In genomic region chr4:174418640-174419039, GRCh38 we compare ENCODE assay signal across 20 cellular contexts.
A peak's percentile ranks its signal among the peaks of the same experiment; 100 is the strongest.
DNase-seq lines count a peak whose midpoint lies in the region; ATAC-seq, FAIRE-seq and TF ChIP-seq lines count a peak whose summit lies in the region.
"Had no signal": no experiment of that assay in that cellular context is flagged by ENCODE, and none has a peak within 500 bp of the region (broad histone marks: within the 10 kb centered on the region; RNA-seq: fewer than 3 reads in every experiment).

No MANE protein-coding gene starts in this region.

- H4K91ac ChIP-seq in IMR-90 (ENCODE audit: insufficient read depth, low read depth, low read length), result no peak overlapping the region

- no peak overlapping the region for H2BK120ac ChIP-seq in IMR-90 (ENCODE audit: low read depth, low read length)

- H2BK5ac ChIP-seq in IMR-90 (ENCODE audit: low read depth, low read length, poor library complexity, severe bottlenecking), result no peak overlapping the region

- no peak overlapping the region for H2AK9ac ChIP-seq in IMR-90 (replicated peaks; ENCODE audit: low read depth, low read length, poor library complexity)

- DNase-seq in IMR-90, result no peak
- peak; percentile 10 for DNase-seq in endothelial cell of umbilical vein (ENCODE audit: low read depth, low spot score)
- DNase-seq in C1 segment of cervical spinal cord (lab: John Stamatoyannopoulos, UW), result no peak
- no peak for DNase-seq in MM.1S
- DNase-seq: 8988T; ACHN; BE2C; Caco-2; Calu3; CD4-positive, alpha-beta T cell; CD8-positive, alpha-beta T cell; DMS79 treated with DMSO at 0.1 percent for 48 hours; GF-D8 had no signal

- CTCF ChIA-PET in IMR-90 (lab: Yijun Ruan, JAX), result no interaction called here
- CTCF ChIA-PET in endothelial cell of umbilical vein (lab: Charles Lee), result no interaction called here

- H4K20me1 ChIP-seq in IMR-90 (ENCODE audit: insufficient read depth, low read length), result no peaks in the 10 kb centered on the region
- H4K20me1 ChIP-seq in Loucy (ENCODE audit: insufficient read depth, low read length, poor library complexity, severe bottlenecking), result no peaks in the 10 kb centered on the region
- H4K20me1 ChIP-seq in endothelial cell of umbilical vein (replicated peaks; ENCODE audit: control insufficient read depth, extremely low read depth, insufficient read depth, low read length), result no peaks in the 10 kb centered on the region
- no peaks in the 10 kb centered on the region for H4K20me1 ChIP-seq in MM.1S (ENCODE audit: insufficient read depth, low read length)
- H4K20me1 ChIP-seq: BLaER1 had no signal

- dilution Hi-C loops in IMR-90 (cut with HindIII; ENCODE audit: low sequenced_read_pairs, unreplicated experiment) (no loop called here), endothelial cell of umbilical vein (cut with MboI; ENCODE audit: extremely low pct_ligation_motif_present, low sequenced_read_pairs) (no loop called here)

- H3K27ac ChIP-seq in IMR-90 (ENCODE audit: insufficient read depth, low read length) (no peak overlapping the region), endothelial cell of umbilical vein (ENCODE audit: insufficient read depth, low read depth, low read length) (no peak overlapping the region), MM.1S (ENCODE audit: low read length) (no peak overlapping the region)
- H3K27ac ChIP-seq: C4-2B had no signal

- FAIRE-seq in endothelial cell of umbilical vein (lab: Jason Lieb, UNC), result no peak
- FAIRE-seq: D721Med, G401.6, GM12891, GM19239 had no signal

- H2AFZ ChIP-seq in IMR-90 (replicated peaks; ENCODE audit: low read length, poor library complexity), result no peak overlapping the region
- no peak overlapping the region for H2AFZ ChIP-seq in Loucy (ENCODE audit: low read length)
- no peak overlapping the region for H2AFZ ChIP-seq in endothelial cell of umbilical vein (ENCODE audit: low read depth, low read length)
- no peak overlapping the region for H2AFZ ChIP-seq in MM.1S (ENCODE audit: low read length)

- WGBS in IMR-90 (ENCODE audit: extremely low coverage in 2 of 2, insufficient read length in 1 of 2), 2 experiments, result no CpG with 5 or more reads among the region's 2 CpGs

- H3K27me3 ChIP-seq in IMR-90 (ENCODE audit: control insufficient read depth, insufficient read depth, low read length) (no peaks in the 10 kb centered on the region), Loucy (ENCODE audit: insufficient read depth, low read length, poor library complexity, severe bottlenecking) (no peaks in the 10 kb centered on the region), endothelial cell of umbilical vein (ENCODE audit: control insufficient read depth in 2 of 2, insufficient read depth in 2 of 2, low read length in 2 of 2) (no peaks in the 10 kb centered on the region), MM.1S (replicated peaks; ENCODE audit: insufficient read depth, low read length) (no peaks in the 10 kb centered on the region)
- H3K27me3 ChIP-seq: BE2C, BLaER1 had no signal

- no peak overlapping the region for H3K56ac ChIP-seq in IMR-90 (ENCODE audit: extremely low read depth, insufficient read depth, low read length)

- H3K79me2 ChIP-seq in Loucy (ENCODE audit: insufficient read depth, low read length) (no peaks in the 10 kb centered on the region), endothelial cell of umbilical vein (ENCODE audit: control insufficient read depth, insufficient read depth, low read length) (no peaks in the 10 kb centered on the region), MM.1S (ENCODE audit: low read length) (no peaks in the 10 kb centered on the region)

- TF ChIP-seq CTCF in IMR-90 (conservative IDR thresholded peaks at IDR 0.05; ENCODE audit: low read depth, low read length) (no peak), Loucy (conservative IDR thresholded peaks at IDR 0.05; ENCODE audit: low read length) (no peak), endothelial cell of umbilical vein (IDR thresholded peaks at IDR 0.05; ENCODE audit: extremely low read depth in 1 of 2, insufficient read depth in 1 of 2, low read depth in 1 of 2, low read length in 2 of 2) (no peak), MM.1S (IDR thresholded peaks at IDR 0.05; ENCODE audit: low read length) (no peak)

- POLR2A ChIA-PET in IMR-90 (lab: Charles Lee; ENCODE audit: unreplicated experiment), result no interaction called here
- POLR2A ChIA-PET in endothelial cell of umbilical vein (lab: Charles Lee), result no interaction called here

- H3K14ac ChIP-seq in IMR-90 (replicated peaks; ENCODE audit: low read depth, low read length), result no peak overlapping the region

- no peaks in the 10 kb centered on the region for H3K4me1 ChIP-seq in IMR-90 (ENCODE audit: control insufficient read depth, insufficient read depth, low read length)
- H3K4me1 ChIP-seq in Loucy (ENCODE audit: insufficient read depth, low read length, poor library complexity, severe bottlenecking), result peaks cover 52% of the 10 kb centered on the region
- no peaks in the 10 kb centered on the region for H3K4me1 ChIP-seq in endothelial cell of umbilical vein (ENCODE audit: control insufficient read depth, extremely low read depth, insufficient read depth, low read length)
- H3K4me1 ChIP-seq in MM.1S (ENCODE audit: low read length), result 0 out of 2 replicates have a peak, but pooled peaks cover 5% of the 10 kb centered on the region
- H3K4me1 ChIP-seq: BE2C, Caco-2 had no signal

- no peak for TF ChIP-seq POLR2A in IMR-90 (IDR thresholded peaks at IDR 0.05; ENCODE audit: low read depth, low read length)
- TF ChIP-seq POLR2A in endothelial cell of umbilical vein (IDR thresholded peaks at IDR 0.05; ENCODE audit: low read depth, low read length), result no peak

- no peak for TF ChIP-seq RAD21 in IMR-90 (IDR thresholded peaks at IDR 0.05; ENCODE audit: low read length)

- H3K9ac ChIP-seq in IMR-90 (ENCODE audit: low read depth, low read length) (no peak overlapping the region), Loucy (ENCODE audit: low read depth, low read length, poor library complexity, severe bottlenecking) (no peak overlapping the region), endothelial cell of umbilical vein (replicated peaks; ENCODE audit: extremely low read depth, insufficient read depth, low read length) (no peak overlapping the region), MM.1S (ENCODE audit: low read length) (no peak overlapping the region)
- H3K9ac ChIP-seq: BLaER1 had no signal

- H3K9me3 ChIP-seq in IMR-90 (ENCODE audit: control insufficient read depth, insufficient read depth, low read length) (no peaks in the 10 kb centered on the region), Loucy (ENCODE audit: insufficient read depth, low read depth, low read length) (no peaks in the 10 kb centered on the region), endothelial cell of umbilical vein (replicated peaks; ENCODE audit: control insufficient read depth, insufficient read depth, low read length) (no peaks in the 10 kb centered on the region), MM.1S (replicated peaks; ENCODE audit: insufficient read depth, low read length) (no peaks in the 10 kb centered on the region)
- H3K9me3 ChIP-seq: BE2C, Caco-2 had no signal

- no peaks in the 10 kb centered on the region for H3K36me3 ChIP-seq in IMR-90 (ENCODE audit: control insufficient read depth, insufficient read depth, low read length)
- no peaks in the 10 kb centered on the region for H3K36me3 ChIP-seq in Loucy (ENCODE audit: insufficient read depth, low read length)
- H3K36me3 ChIP-seq in endothelial cell of umbilical vein (ENCODE audit: control insufficient read depth in 2 of 2, extremely low read depth in 1 of 2, insufficient read depth in 2 of 2, low read length in 2 of 2), result no peaks in the 10 kb centered on the region
- no peaks in the 10 kb centered on the region for H3K36me3 ChIP-seq in MM.1S (replicated peaks; ENCODE audit: insufficient read depth, low read length)
- H3K36me3 ChIP-seq: BE2C, BLaER1 had no signal

- H2AK5ac ChIP-seq in IMR-90 (ENCODE audit: low read depth, low read length), result no peak overlapping the region

- H2BK20ac ChIP-seq in IMR-90 (ENCODE audit: low read depth, low read length), result no peak overlapping the region

- H3K23ac ChIP-seq in IMR-90 (ENCODE audit: low read depth, low read length), result no peak overlapping the region

- no peak for ATAC-seq in IMR-90 (ENCODE audit: low read depth)
- ATAC-seq: CD8-positive, alpha-beta T cell had no signal

- H4K5ac ChIP-seq in IMR-90 (ENCODE audit: low read depth, low read length), result no peak overlapping the region

- BruUV-seq in IMR-90 (replicated peaks; lab: Mats Ljungman, UMichigan), result no TSS peak
- BruUV-seq in endothelial cell of umbilical vein (replicated peaks; lab: Mats Ljungman, UMichigan), result no TSS peak

- H3F3A ChIP-seq in Loucy (ENCODE audit: low read depth), result peaks cover 20% of the 10 kb centered on the region
- H3F3A ChIP-seq in MM.1S (ENCODE audit: insufficient read depth, low read length), result no peaks in the 10 kb centered on the region

- no peak overlapping the region for H2BK15ac ChIP-seq in IMR-90 (ENCODE audit: low read depth, low read length)

- no peaks in the 10 kb centered on the region for H3K9me2 ChIP-seq in Loucy (replicated peaks; ENCODE audit: low read depth, low read length)
- H3K9me2 ChIP-seq in MM.1S (replicated peaks; ENCODE audit: insufficient read depth, low read length), result no peaks in the 10 kb centered on the region

- no peak overlapping the region for H3K4me2 ChIP-seq in IMR-90 (ENCODE audit: low read depth, low read length)
- H3K4me2 ChIP-seq in Loucy (ENCODE audit: low read depth, low read length, poor library complexity, severe bottlenecking), result peak overlapping the region; percentile 2
- no peak overlapping the region for H3K4me2 ChIP-seq in endothelial cell of umbilical vein (ENCODE audit: insufficient read depth, low read length)
- no peak overlapping the region for H3K4me2 ChIP-seq in MM.1S (ENCODE audit: low read depth, low read length)

- no peak overlapping the region for H4K8ac ChIP-seq in IMR-90 (ENCODE audit: low read depth in 2 of 2, low read length in 2 of 2)

- no peak overlapping the region for H3K4ac ChIP-seq in IMR-90 (ENCODE audit: low read depth, low read length)

- intact Hi-C loops in IMR-90 (cut with micrococcal nuclease) (no loop called here), endothelial cell of umbilical vein (cut with micrococcal nuclease) (no loop called here)

- no peak overlapping the region for H3K18ac ChIP-seq in IMR-90 (ENCODE audit: low read depth, low read length)

- no peaks in the 10 kb centered on the region for H3K79me1 ChIP-seq in IMR-90 (ENCODE audit: low read depth in 1 of 2, low read length in 2 of 2)

- H3K4me3 ChIP-seq in IMR-90 (ENCODE audit: insufficient read depth, low read depth, low read length), result no peak overlapping the region
- H3K4me3 ChIP-seq in Loucy (ENCODE audit: low read length, poor library complexity, severe bottlenecking), result no peak overlapping the region
- H3K4me3 ChIP-seq in endothelial cell of umbilical vein (replicated peaks in 1 of 3; ENCODE audit: insufficient read depth in 1 of 3, low read depth in 1 of 3, low read length in 3 of 3), result no peak overlapping the region
- H3K4me3 ChIP-seq in MM.1S (ENCODE audit: low read length), result no peak overlapping the region
- H3K4me3 ChIP-seq: BLaER1 had no signal

- in situ Hi-C loops in IMR-90 (cut with MboI; ENCODE audit: low sequenced_read_pairs), result no loop called here

- H3K9me1 ChIP-seq in IMR-90 (ENCODE audit: insufficient read depth, low read length) (no peaks in the 10 kb centered on the region), endothelial cell of umbilical vein (replicated peaks; ENCODE audit: control insufficient read depth, extremely low read depth, insufficient read depth, low read length) (no peaks in the 10 kb centered on the region)

TF ChIP-seq in endothelial cell of umbilical vein, 7 proteins besides CTCF, POLR2A, EP300 and RAD21 (continues in another document):
- no peak for TF ChIP-seq GATA2 (IDR thresholded peaks at IDR 0.05; ENCODE audit: insufficient read depth, insufficient read length, low read depth, low read length)
